Comparison of ENCODE assay signal across 21 cellular contexts in the genomic region with DNA sequence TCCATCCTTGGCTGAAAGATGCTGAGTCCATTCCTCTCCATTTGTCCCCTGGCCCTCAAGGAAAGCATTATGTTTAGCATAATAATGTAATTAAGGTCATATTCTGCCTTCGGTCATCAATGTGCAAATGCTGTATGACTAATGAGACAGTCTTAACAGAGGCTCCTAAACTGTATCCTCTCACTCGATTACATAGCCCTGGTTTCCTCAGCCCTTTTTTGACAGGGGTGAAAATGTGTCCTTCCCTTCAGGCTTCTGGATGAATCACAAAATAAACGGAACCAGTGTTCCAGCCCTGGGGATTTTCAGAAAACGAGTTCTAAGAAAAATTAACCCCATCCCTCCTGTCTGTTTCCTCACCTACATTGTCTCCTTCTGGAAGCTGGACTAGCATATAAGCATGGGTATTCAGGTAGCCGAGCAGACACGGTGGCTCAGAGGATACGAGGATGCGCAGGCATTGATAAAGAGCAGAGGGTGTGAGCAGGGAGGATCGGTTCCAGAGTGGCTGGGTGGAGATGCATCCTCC.
DNase-seq lines count a peak whose midpoint lies in the region; ATAC-seq, FAIRE-seq and TF ChIP-seq lines count a peak whose summit lies in the region.
"Had no signal": no experiment of that assay in that cellular context is flagged by ENCODE, and none has a peak within 500 bp of the region (broad histone marks: within the 10 kb centered on the region; RNA-seq: fewer than 3 reads in every experiment).

No MANE protein-coding gene starts in this region.

- H3K36me3 ChIP-seq in bronchial epithelial cell (ENCODE audit: control insufficient read depth, insufficient read depth, low read length): no peaks in the 10 kb centered on the region
- H3K36me3 ChIP-seq in upper lobe of right lung: no peaks in the 10 kb centered on the region
- H3K36me3 ChIP-seq: Peyer's patch had no signal

- no peak overlapping the region for H3K4me3 ChIP-seq in bronchial epithelial cell (ENCODE audit: low read depth, low read length)
- H3K4me3 ChIP-seq in upper lobe of right lung: no peak overlapping the region
- H3K4me3 ChIP-seq: GM12878, K562, Peyer's patch had no signal

- intact Hi-C loops in upper lobe of right lung (cut with DNase I): no loop called here

- H3K27me3 ChIP-seq in bronchial epithelial cell (ENCODE audit: control insufficient read depth, insufficient read depth, low read length) (no peaks in the 10 kb centered on the region), upper lobe of right lung (no peaks in the 10 kb centered on the region)
- H3K27me3 ChIP-seq: Peyer's patch had no signal

- ATAC-seq in upper lobe of right lung: no peak
- ATAC-seq: GM12878, K562, SK-N-SH treated with all-trans-retinoic acid at 6 μM for 48 hours had no signal

- no peak for TF ChIP-seq POLR2A in GM12891 (IDR thresholded peaks at IDR 0.05; ENCODE audit: low read depth, low read length)

- DNase-seq in DMS53 (lab: John Stamatoyannopoulos, UW) (peak; percentile 5), DMS53 treated with DMSO at 0.1 percent for 48 hours (lab: John Stamatoyannopoulos, UW; ENCODE audit: unreplicated experiment) (no peak), M059J (ENCODE audit: low read depth) (peak; percentile 26), bronchial epithelial cell (ENCODE audit: low read depth) (peak; percentile 0), upper lobe of right lung (peak; percentile 37), activated gamma-delta T cell (lab: John Stamatoyannopoulos, UW) (no peak), GM12891 (ENCODE audit: insufficient read length, low spot score) (no peak)
- DNase-seq in activated T-cell treated with anti-CD3 and anti-CD28 coated beads, Interleukin-2, amount 50 U/mL, for 1 hour: no peak
- DNase-seq: 8988T, DMS153, Kasumi-1, MM.1S, NCI-H2029, NCI-H2227 treated with DMSO at 0.1 percent for 48 hours, NCI-H526 treated with DMSO at 0.1 percent for 48 hours, Peyer's patch had no signal

- FAIRE-seq in bronchial epithelial cell (lab: Jason Lieb, UNC) (no peak), GM12891 (lab: Jason Lieb, UNC) (no peak)
- FAIRE-seq: G401.6, GM12878, HTR-8/SVneo, K562 had no signal

- no peaks in the 10 kb centered on the region for H3K9me3 ChIP-seq in upper lobe of right lung
- H3K9me3 ChIP-seq: Peyer's patch had no signal

- no peak overlapping the region for H3K27ac ChIP-seq in upper lobe of right lung
- H3K27ac ChIP-seq: Peyer's patch had no signal

- no peaks in the 10 kb centered on the region for H3K4me1 ChIP-seq in upper lobe of right lung
- H3K4me1 ChIP-seq: Peyer's patch had no signal

- TF ChIP-seq CTCF in bronchial epithelial cell (IDR thresholded peaks at IDR 0.05; ENCODE audit: insufficient read depth, low read length, severe bottlenecking) (no peak), upper lobe of right lung (IDR thresholded peaks at IDR 0.05) (no peak)

TF ChIP-seq in GM12891, 5 proteins besides CTCF, POLR2A, EP300 and RAD21:
- TF ChIP-seq POLR2AphosphoS5 (IDR thresholded peaks at IDR 0.05; ENCODE audit: low read depth, low read length): no peak
- no peak for TF ChIP-seq SPI1 (IDR thresholded peaks at IDR 0.05; ENCODE audit: low read depth, low read length)
- no peak for TF ChIP-seq TAF1 (IDR thresholded peaks at IDR 0.05; ENCODE audit: low read depth, low read length)
- TF ChIP-seq POU2F2 (IDR thresholded peaks at IDR 0.05; ENCODE audit: low read depth, low read length): no peak
- TF ChIP-seq PAX5 (IDR thresholded peaks at IDR 0.05; ENCODE audit: insufficient read depth, low read length, severe bottlenecking): no peak
TF ChIP-seq in GM12891: peak in this region for 0.

Comparison
In these comparisons a context has a peak if more than half of its experiments do, and no peak if none do; other contexts are left out.
1. DNase-seq: peak in DMS53 (single experiment), M059J (single experiment), bronchial epithelial cell (single experiment) and upper lobe of right lung (single experiment); none in DMS53 treated with DMSO at 0.1 percent for 48 hours (single experiment), activated T-cell treated with anti-CD3 and anti-CD28 coated beads, Interleukin-2, amount 50 U/mL, for 1 hour (single experiment), activated gamma-delta T cell (single experiment) and GM12891 (single experiment).